13 cellular contexts compared by ENCODE assay signal in genomic region chr19:54473983-54474382, GRCh38. TPM values are rescaled to one million over a fixed set of nuclear protein-coding genes. Genes with fewer than 3 reads are reported as not detected.
DNase-seq lines count a peak whose midpoint lies in the region; ATAC-seq and TF ChIP-seq lines count a peak whose summit lies in the region.
"Had no signal": no experiment of that assay in that cellular context is flagged by ENCODE, and none has a peak within 500 bp of the region (broad histone marks: within the 10 kb centered on the region; RNA-seq: fewer than 3 reads in every experiment).

No MANE protein-coding gene starts in this region.

- H3K27me3 ChIP-seq in mesenchymal stem cell (ENCODE audit: control insufficient read depth in 1 of 2, insufficient read depth in 1 of 2, low read length in 2 of 2): peaks cover 12 to 27% of the 10 kb centered on the region in 2 experiments

- H3K4ac ChIP-seq in mesenchymal stem cell (ENCODE audit: low read depth in 1 of 2, low read length in 2 of 2): peak overlapping the region; percentile 61 to 62

- no peak overlapping the region for H3K14ac ChIP-seq in mesenchymal stem cell (ENCODE audit: low read length in 2 of 2)

- H2BK5ac ChIP-seq in mesenchymal stem cell (ENCODE audit: low read depth, low read length, poor library complexity, severe bottlenecking): no peak overlapping the region

- peak overlapping the region; percentile 93 for H3K27ac Mint-ChIP-seq in chondrocyte (ENCODE audit: unreplicated experiment)
- peak overlapping the region; percentile 56 for H3K27ac Mint-ChIP-seq in stimulated activated effector memory CD8-positive, alpha-beta T cell treated with anti-CD3 and anti-CD28 coated beads, Interleukin-12 subunit alpha, Interleukin-12 subunit beta, amount 100 ng/mL, for 72 hours

- H3K4me2 ChIP-seq in mesenchymal stem cell (ENCODE audit: low read length, poor library complexity, severe bottlenecking): no peak overlapping the region

- H3K4me3 ChIP-seq in HFF-Myc (replicated peaks; ENCODE audit: low read depth, low read length) (peak overlapping the region; percentile 54), mesenchymal stem cell (ENCODE audit: insufficient read depth in 1 of 2, low read depth in 1 of 2, low read length in 2 of 2) (no peak overlapping the region)
- H3K4me3 ChIP-seq: SJCRH30 had no signal

- no peaks in the 10 kb centered on the region for H3K36me3 ChIP-seq in mesenchymal stem cell (ENCODE audit: control insufficient read depth in 1 of 2, insufficient read depth in 2 of 2, low read depth in 1 of 2, low read length in 2 of 2)
- H3K36me3 ChIP-seq: SJCRH30, thyroid gland had no signal

- H3K79me1 ChIP-seq in mesenchymal stem cell (replicated peaks; ENCODE audit: low read length, poor library complexity, severe bottlenecking): no peaks in the 10 kb centered on the region

- H3K23ac ChIP-seq in mesenchymal stem cell (ENCODE audit: low read length in 2 of 2): peak overlapping the region in 1 of 2 experiments; percentile 64

- H3K4me1 ChIP-seq in mesenchymal stem cell (ENCODE audit: control insufficient read depth, insufficient read depth, low read depth, low read length): peaks cover 18% of the 10 kb centered on the region
- H3K4me1 ChIP-seq: SJCRH30 had no signal

- no peak for ATAC-seq in stimulated activated effector memory CD8-positive, alpha-beta T cell treated with anti-CD3 and anti-CD28 coated beads, Interleukin-12 subunit alpha, Interleukin-12 subunit beta, amount 100 ng/mL, for 72 hours

- DNase-seq in HFF-Myc (ENCODE audit: extremely low read depth, low read depth) (no peak), chondrocyte (ENCODE audit: low spot score) (peak; percentile 50), mesenchymal stem cell (no peak), ureter (ENCODE audit: low spot score) (no peak), NCI-H1694 treated with DMSO at 0.1 percent for 48 hours (lab: John Stamatoyannopoulos, UW) (no peak), HuH-7.5 (ENCODE audit: low spot score) (no peak)
- DNase-seq in stimulated activated effector memory CD8-positive, alpha-beta T cell treated with anti-CD3 and anti-CD28 coated beads, Interleukin-12 subunit alpha, Interleukin-12 subunit beta, amount 100 ng/mL, for 72 hours (ENCODE audit: low spot score in 2 of 2): no peak
- DNase-seq: activated CD4-positive, alpha-beta T cell treated with anti-CD3 and anti-CD28 coated beads, Interleukin-2, amount 50 U/mL, for 48 hours; effector memory CD4-positive, alpha-beta T cell; NK-92 treated with Interleukin-12 subunit alpha and Interleukin-12 subunit beta, amount 100 ng/mL, for 24 hours; SJCRH30; thyroid gland had no signal

- no peaks in the 10 kb centered on the region for H3K9me3 Mint-ChIP-seq in chondrocyte (ENCODE audit: low read depth)
- H3K9me3 Mint-ChIP-seq in stimulated activated effector memory CD8-positive, alpha-beta T cell treated with anti-CD3 and anti-CD28 coated beads, Interleukin-12 subunit alpha, Interleukin-12 subunit beta, amount 100 ng/mL, for 72 hours: no peaks in the 10 kb centered on the region

- peak overlapping the region; percentile 79 for H4K91ac ChIP-seq in mesenchymal stem cell (ENCODE audit: low read length)

- H2BK15ac ChIP-seq in mesenchymal stem cell (ENCODE audit: low read depth, poor library complexity, severe bottlenecking): peak overlapping the region; percentile 83

- H3K4me1 Mint-ChIP-seq in chondrocyte (ENCODE audit: low read depth): peaks cover 34% of the 10 kb centered on the region
- peaks cover 23% of the 10 kb centered on the region for H3K4me1 Mint-ChIP-seq in stimulated activated effector memory CD8-positive, alpha-beta T cell treated with anti-CD3 and anti-CD28 coated beads, Interleukin-12 subunit alpha, Interleukin-12 subunit beta, amount 100 ng/mL, for 72 hours

- no peaks in the 10 kb centered on the region for H3K9me3 ChIP-seq in mesenchymal stem cell (ENCODE audit: control insufficient read depth, low read length)
- H3K9me3 ChIP-seq: SJCRH30, thyroid gland had no signal

- H2AFZ ChIP-seq in mesenchymal stem cell (ENCODE audit: low read depth, low read length): peak overlapping the region; percentile 20

- peak overlapping the region; percentile 84 for H3K18ac ChIP-seq in mesenchymal stem cell (ENCODE audit: low read depth in 1 of 2, low read length in 2 of 2)

- no peak overlapping the region for H3K9ac ChIP-seq in mesenchymal stem cell (ENCODE audit: low read length)

- H3K4me3 Mint-ChIP-seq in chondrocyte (ENCODE audit: unreplicated experiment): peak overlapping the region; percentile 70
- H3K4me3 Mint-ChIP-seq in stimulated activated effector memory CD8-positive, alpha-beta T cell treated with anti-CD3 and anti-CD28 coated beads, Interleukin-12 subunit alpha, Interleukin-12 subunit beta, amount 100 ng/mL, for 72 hours: no peak overlapping the region

- peaks cover 4% of the 10 kb centered on the region for H3K27me3 Mint-ChIP-seq in chondrocyte (ENCODE audit: low read depth)

- H3K36me3 Mint-ChIP-seq in chondrocyte (ENCODE audit: low read depth): peaks cover 2% of the 10 kb centered on the region
- no peaks in the 10 kb centered on the region for H3K36me3 Mint-ChIP-seq in stimulated activated effector memory CD8-positive, alpha-beta T cell treated with anti-CD3 and anti-CD28 coated beads, Interleukin-12 subunit alpha, Interleukin-12 subunit beta, amount 100 ng/mL, for 72 hours

- H2AK5ac ChIP-seq in mesenchymal stem cell (ENCODE audit: low read length, severe bottlenecking): no peak overlapping the region

- WGBS in mesenchymal stem cell: 96% methylated on average over 5 of the region's 6 CpGs

- H4K8ac ChIP-seq in mesenchymal stem cell (ENCODE audit: low read length): peak overlapping the region; percentile 86

- TF ChIP-seq CTCF in HFF-Myc (IDR thresholded peaks at IDR 0.05; ENCODE audit: low read depth, low read length, missing control alignments) (no peak), chondrocyte (IDR thresholded peaks at IDR 0.05) (no peak)

- peak overlapping the region; percentile 74 for H2BK120ac ChIP-seq in mesenchymal stem cell (ENCODE audit: low read depth, low read length)

- peak overlapping the region; percentile 29 to 50 for H2BK12ac ChIP-seq in mesenchymal stem cell (ENCODE audit: low read length in 2 of 2)

- H3K27ac ChIP-seq in mesenchymal stem cell (ENCODE audit: low read length, poor library complexity, severe bottlenecking): no peak overlapping the region
- H3K27ac ChIP-seq: SJCRH30 had no signal

RNA-seq across cellular contexts. Expression of gene CDC42EP5, which starts 0.9 kb away (rescaled TPM):
- total RNA-seq in chondrocyte (62.9 to 66.4 TPM (median 66.4 TPM) in 3 replicates), ureter (77.0 TPM)
- 85.0 TPM for polyA plus RNA-seq in mesenchymal stem cell (2013, experiment 1 of 2)
- 94.3 TPM for polyA plus RNA-seq in mesenchymal stem cell (2013, experiment 2 of 2)

RNA-seq across cellular contexts. Expression of gene LENG9, which starts 10.4 kb away (rescaled TPM):
- total RNA-seq in chondrocyte: 10.2 to 14.8 TPM (median 13.2 TPM) in 3 replicates
- polyA plus RNA-seq in mesenchymal stem cell (2013, experiment 1 of 2): 2.7 TPM
- polyA plus RNA-seq in mesenchymal stem cell (2013, experiment 2 of 2): 2.4 TPM
- 10.2 TPM for total RNA-seq in ureter

RNA-seq across cellular contexts. Expression of gene LENG8, which starts 25.0 kb away (rescaled TPM):
- total RNA-seq in chondrocyte: 110 to 166 TPM (median 116 TPM) in 3 replicates
- 130 TPM for polyA plus RNA-seq in mesenchymal stem cell (2013, experiment 1 of 2)
- polyA plus RNA-seq in mesenchymal stem cell (2013, experiment 2 of 2): 111 TPM
- 269 TPM for total RNA-seq in ureter

RNA-seq across cellular contexts. Expression of gene LAIR2, which starts 28.6 kb away (rescaled TPM):
- total RNA-seq in chondrocyte (not detected in 3 replicates), ureter (not detected)
- not detected for polyA plus RNA-seq in mesenchymal stem cell (2013, experiment 1 of 2)
- polyA plus RNA-seq in mesenchymal stem cell (2013, experiment 2 of 2): not detected
- total RNA-seq: left lobe of liver, SJCRH30, thyroid gland had no signal

RNA-seq across cellular contexts. Expression of gene TTYH1, which starts 58.7 kb away (rescaled TPM):
- total RNA-seq in chondrocyte: 0.49 TPM in 1 of 3 replicates, not detected in the others
- 0.04 TPM for polyA plus RNA-seq in mesenchymal stem cell (2013, experiment 1 of 2)
- not detected for polyA plus RNA-seq in mesenchymal stem cell (2013, experiment 2 of 2)
- 2.7 TPM for total RNA-seq in ureter
- total RNA-seq: SJCRH30 had no signal
